ENCODE assay signal across 13 cellular contexts in genomic region chr1:204842892-204843291, GRCh38.
A peak's percentile ranks its signal among the peaks of the same experiment; 100 is the strongest.
DNase-seq lines count a peak whose midpoint lies in the region; ATAC-seq lines count a peak whose summit lies in the region.
"Had no signal": no experiment of that assay in that cellular context is flagged by ENCODE, and none has a peak within 500 bp of the region (broad histone marks: within the 10 kb centered on the region; RNA-seq: fewer than 3 reads in every experiment).

No MANE protein-coding gene starts in this region.

- DNase-seq in NCI-H146 (lab: John Stamatoyannopoulos, UW) (peak; percentile 38), NCI-H146 treated with DMSO at 0.1 percent for 48 hours (lab: John Stamatoyannopoulos, UW; ENCODE audit: unreplicated experiment) (no peak), SHP77 (lab: John Stamatoyannopoulos, UW) (peak; percentile 82 to 86), head of caudate nucleus (peak in 40 of 42 donors; percentile 41 to 91 (median 78)), substantia nigra (lab: John Stamatoyannopoulos, UW) (peak in 37 of 49 donors; percentile 10 to 86 (median 59)), T-helper 9 cell (no peak)
- DNase-seq: activated gamma-delta T cell treated with Interleukin-2 at 50 U/mL for 16 hours, kidney glomerular epithelial cell, NCI-H1436 treated with DMSO at 0.1 percent for 48 hours, T-helper 1 cell, testis had no signal

- intact Hi-C loops in head of caudate nucleus (cut with DNase I), result no loop called here

- ATAC-seq in HG02884 (IDR thresholded peaks at IDR 0.05; ENCODE audit: unreplicated experiment) (no peak), GM21515 (IDR thresholded peaks at IDR 0.05; ENCODE audit: unreplicated experiment) (no peak)

- peak overlapping the region; percentile 95 for H3K27ac ChIP-seq in substantia nigra (ENCODE audit: low read depth, low read length, poor library complexity, severe bottlenecking)
- H3K27ac ChIP-seq: testis had no signal

Comparison
In these comparisons a context has a peak if more than half of its experiments do, and no peak if none do; other contexts are left out.
1. DNase-seq: peak in NCI-H146 (single experiment), SHP77 (2 of 2), head of caudate nucleus (40 of 42) and substantia nigra (37 of 49); none in NCI-H146 treated with DMSO at 0.1 percent for 48 hours (single experiment) and T-helper 9 cell (single experiment).